In the genomic region with DNA sequence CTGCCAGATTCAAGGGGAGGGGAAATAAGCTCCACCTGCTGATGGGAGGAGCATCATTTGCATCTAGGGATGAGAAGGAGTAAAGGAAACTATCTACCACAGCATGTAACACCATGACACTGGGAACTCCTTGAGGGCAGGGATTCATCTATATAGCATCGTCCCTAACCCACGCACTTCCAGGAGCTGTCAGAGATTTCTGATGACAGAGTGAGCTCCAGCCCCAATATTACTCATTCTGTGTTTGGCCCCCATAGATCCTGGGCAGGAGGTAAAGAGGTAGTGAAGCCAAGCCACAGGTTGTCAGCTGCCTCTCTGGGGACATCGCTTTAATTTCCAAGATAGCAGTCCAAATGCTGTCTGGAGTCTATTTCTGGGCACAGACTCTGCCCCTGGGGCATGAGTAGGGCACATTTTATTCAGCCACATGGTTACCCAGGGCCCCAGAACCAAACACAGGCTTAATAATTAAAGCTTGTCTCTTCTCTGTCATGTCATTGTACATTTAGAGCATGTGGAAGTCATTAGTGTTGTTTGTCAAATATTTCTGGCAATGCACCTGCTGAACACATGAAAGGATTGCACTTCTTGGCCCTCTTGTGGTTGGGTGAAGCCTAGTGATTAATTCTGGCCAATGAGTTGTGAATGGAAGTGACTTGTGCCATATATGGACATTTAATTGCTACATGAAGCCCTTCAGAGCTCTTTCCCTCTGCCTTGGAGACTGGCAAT, we compare ENCODE assay signal across 11 cellular contexts.
DNase-seq lines count a peak whose midpoint lies in the region; ATAC-seq and TF ChIP-seq lines count a peak whose summit lies in the region.
"Had no signal": no experiment of that assay in that cellular context is flagged by ENCODE, and none has a peak within 500 bp of the region (broad histone marks: within the 10 kb centered on the region; RNA-seq: fewer than 3 reads in every experiment).

No MANE protein-coding gene starts in this region.

- DNase-seq in DMS53 (lab: John Stamatoyannopoulos, UW) (peak; percentile 14), DMS53 treated with DMSO at 0.1 percent for 48 hours (lab: John Stamatoyannopoulos, UW; ENCODE audit: unreplicated experiment) (no peak), NCI-H187 (lab: John Stamatoyannopoulos, UW) (peak; percentile 63 to 77), activated B cell treated with CpG ODN at 0.5 μM for 24 hours (no peak), inferior parietal cortex (ENCODE audit: extremely low spot score) (no peak), H4 (ENCODE audit: low spot score) (no peak)
- DNase-seq in stimulated activated CD4-positive, alpha-beta T cell treated with anti-CD3 and anti-CD28 coated beads, Interleukin-4, amount 100 ng/mL, for 4 hours: no peak
- DNase-seq: activated CD4-positive, alpha-beta T cell treated with anti-CD3 and anti-CD28 coated beads, Interleukin-2, amount 10 ng/mL, durations not matched to agents 7 days and 5 days; dorsolateral prefrontal cortex; substantia nigra had no signal

- peak overlapping the region; percentile 4 for H3K4me3 Mint-ChIP-seq in activated B cell treated with CpG ODN at 0.5 μM for 24 hours
- H3K4me3 Mint-ChIP-seq in stimulated activated memory B cell treated with anti-CD40 and anti-IgM and Interleukin-4, amounts not matched to agents 10 μg/mL and 1 μg/mL and 100 μg/mL, for 72 hours: no peak overlapping the region
- H3K4me3 Mint-ChIP-seq: activated CD4-positive, alpha-beta T cell treated with anti-CD3 and anti-CD28 coated beads, Interleukin-2, amount 10 ng/mL, durations not matched to agents 7 days and 5 days had no signal

- CTCF ChIA-PET in activated B cell treated with CpG ODN at 0.5 μM for 24 hours (lab: Charles Lee): interaction anchor here (0.9 to 1.6 kb wide), 12 partner anchors 9 to 350 kb away, joined by 3 to 9 read pairs (median 4); a partner anchor contains a TSS

- H3K9me3 Mint-ChIP-seq in activated B cell treated with CpG ODN at 0.5 μM for 24 hours: no peaks in the 10 kb centered on the region
- no peaks in the 10 kb centered on the region for H3K9me3 Mint-ChIP-seq in stimulated activated memory B cell treated with anti-CD40 and anti-IgM and Interleukin-4, amounts not matched to agents 10 μg/mL and 1 μg/mL and 100 μg/mL, for 72 hours
- H3K9me3 Mint-ChIP-seq: activated CD4-positive, alpha-beta T cell treated with anti-CD3 and anti-CD28 coated beads, Interleukin-2, amount 10 ng/mL, durations not matched to agents 7 days and 5 days had no signal

- POLR2A ChIA-PET in activated B cell treated with CpG ODN at 0.5 μM for 24 hours (lab: Charles Lee): interaction anchor here (0.6 to 3.3 kb wide), 6 partner anchors 20 to 323 kb away, joined by 3 to 54 read pairs (median 8); a partner anchor contains a TSS

- intact Hi-C loops in activated B cell treated with CpG ODN at 0.5 μM for 24 hours (cut with micrococcal nuclease): loop anchor here (1.0 to 10.0 kb wide), 5 partner anchors 21 to 432 kb away; no protein-coding TSS in a partner anchor

- no peak for TF ChIP-seq CTCF in activated B cell treated with CpG ODN at 0.5 μM for 24 hours (IDR thresholded peaks at IDR 0.05)

- peaks cover 43% of the 10 kb centered on the region for H3K4me1 Mint-ChIP-seq in activated B cell treated with CpG ODN at 0.5 μM for 24 hours
- peaks cover 41% of the 10 kb centered on the region for H3K4me1 Mint-ChIP-seq in stimulated activated memory B cell treated with anti-CD40 and anti-IgM and Interleukin-4, amounts not matched to agents 10 μg/mL and 1 μg/mL and 100 μg/mL, for 72 hours
- H3K4me1 Mint-ChIP-seq: activated CD4-positive, alpha-beta T cell treated with anti-CD3 and anti-CD28 coated beads, Interleukin-2, amount 10 ng/mL, durations not matched to agents 7 days and 5 days had no signal

- peak; percentile 74 for ATAC-seq in activated B cell treated with CpG ODN at 0.5 μM for 24 hours (ENCODE audit: low read depth)
- ATAC-seq in stimulated activated memory B cell treated with anti-CD40 and anti-IgM and Interleukin-4, amounts not matched to agents 10 μg/mL and 1 μg/mL and 100 μg/mL, for 72 hours: peak; percentile 84

- H3K27me3 Mint-ChIP-seq in activated B cell treated with CpG ODN at 0.5 μM for 24 hours: no peaks in the 10 kb centered on the region
- H3K27me3 Mint-ChIP-seq in stimulated activated memory B cell treated with anti-CD40 and anti-IgM and Interleukin-4, amounts not matched to agents 10 μg/mL and 1 μg/mL and 100 μg/mL, for 72 hours: no peaks in the 10 kb centered on the region
- H3K27me3 Mint-ChIP-seq: activated CD4-positive, alpha-beta T cell treated with anti-CD3 and anti-CD28 coated beads, Interleukin-2, amount 10 ng/mL, durations not matched to agents 7 days and 5 days had no signal

- H3K27ac Mint-ChIP-seq in activated B cell treated with CpG ODN at 0.5 μM for 24 hours: peak overlapping the region; percentile 80
- peak overlapping the region; percentile 48 for H3K27ac Mint-ChIP-seq in stimulated activated memory B cell treated with anti-CD40 and anti-IgM and Interleukin-4, amounts not matched to agents 10 μg/mL and 1 μg/mL and 100 μg/mL, for 72 hours
- H3K27ac Mint-ChIP-seq: activated CD4-positive, alpha-beta T cell treated with anti-CD3 and anti-CD28 coated beads, Interleukin-2, amount 10 ng/mL, durations not matched to agents 7 days and 5 days had no signal

- peaks cover 1% of the 10 kb centered on the region for H3K36me3 Mint-ChIP-seq in activated B cell treated with CpG ODN at 0.5 μM for 24 hours (ENCODE audit: low read depth)
- H3K36me3 Mint-ChIP-seq in stimulated activated memory B cell treated with anti-CD40 and anti-IgM and Interleukin-4, amounts not matched to agents 10 μg/mL and 1 μg/mL and 100 μg/mL, for 72 hours: no peaks in the 10 kb centered on the region

Comparison
In these comparisons a context has a peak if more than half of its experiments do, and no peak if none do; other contexts are left out.
1. DNase-seq: peak in DMS53 (single experiment) and NCI-H187 (2 of 2); none in DMS53 treated with DMSO at 0.1 percent for 48 hours (single experiment), activated B cell treated with CpG ODN at 0.5 μM for 24 hours (single experiment), inferior parietal cortex (single experiment), H4 (single experiment) and stimulated activated CD4-positive, alpha-beta T cell treated with anti-CD3 and anti-CD28 coated beads, Interleukin-4, amount 100 ng/mL, for 4 hours (0 of 2).